8 cellular contexts compared by ENCODE assay signal in the genomic region with DNA sequence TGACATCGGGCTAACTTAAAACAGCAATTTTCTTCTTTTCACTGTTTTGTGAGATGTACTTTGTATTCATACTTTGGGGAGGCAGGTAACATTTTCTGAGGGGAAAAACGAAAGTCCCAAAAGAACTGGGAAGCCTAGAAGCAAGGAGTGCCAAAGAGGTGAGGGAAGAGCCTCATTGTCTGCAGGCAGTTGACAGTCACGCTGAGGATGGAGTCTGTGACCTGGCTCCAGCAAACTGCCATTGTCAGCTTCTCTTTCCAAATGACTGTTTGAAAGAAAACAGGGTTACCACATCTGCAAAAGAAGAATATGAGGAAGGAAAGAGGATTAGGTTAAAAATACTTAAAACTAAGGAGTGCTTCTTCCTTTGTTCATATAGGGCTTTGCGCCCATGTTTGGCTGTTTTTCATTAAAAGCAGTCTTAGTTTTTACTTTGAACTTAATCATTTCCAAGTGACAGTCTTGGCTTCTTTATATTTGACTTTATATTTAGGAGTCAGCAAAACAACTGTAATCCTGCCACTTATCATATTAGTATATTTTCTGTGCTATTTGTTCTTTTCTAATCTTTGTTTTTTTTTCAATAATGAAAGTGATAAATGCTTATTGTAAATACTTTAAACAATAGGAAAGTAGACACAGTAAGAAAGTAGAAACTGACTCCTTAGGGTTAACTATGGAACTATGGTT. TPM values are rescaled to one million over a fixed set of nuclear protein-coding genes. Genes with fewer than 3 reads are reported as not detected.
DNase-seq lines count a peak whose midpoint lies in the region; ATAC-seq and TF ChIP-seq lines count a peak whose summit lies in the region.
"Had no signal": no experiment of that assay in that cellular context is flagged by ENCODE, and none has a peak within 500 bp of the region (broad histone marks: within the 10 kb centered on the region; RNA-seq: fewer than 3 reads in every experiment).

No MANE protein-coding gene starts in this region.

- TF ChIP-seq POLR2A in spleen (IDR thresholded peaks at IDR 0.05) = no peak

- no peaks in the 10 kb centered on the region for H3K27me3 ChIP-seq in spleen (replicated peaks in 1 of 7)

- TF ChIP-seq CTCF in spleen (IDR thresholded peaks at IDR 0.05 in 8 of 11, conservative IDR thresholded peaks at IDR 0.05 in 3 of 11) = no peak

- ATAC-seq in GM21723 (IDR thresholded peaks at IDR 0.05; ENCODE audit: unreplicated experiment) = peak; percentile 21
- peak; percentile 20 for ATAC-seq in esophagus mucosa
- no peak for ATAC-seq in GM21786 (IDR thresholded peaks at IDR 0.05; ENCODE audit: unreplicated experiment)

- H3K4me3 ChIP-seq in spleen = peak overlapping the region in 4 of 8 donors; percentile 12 to 47 (median 16)

- peaks cover 0 to 28% (median 18%) of the 10 kb centered on the region in 6 donors for H3K4me1 ChIP-seq in spleen

- intact Hi-C loops in spleen (cut with DNase I; ENCODE audit: low total_unique reads) = no loop called here

- 20 to 33% (median 27%) methylated on average over 4 of the region's 4 CpGs for WGBS in spleen, 5 donors

- peaks cover 0 to 13% (median 9%) of the 10 kb centered on the region in 8 donors for H3K9me3 ChIP-seq in spleen

- peak; percentile 42 for DNase-seq in RPMI8226
- no peak for DNase-seq in spleen
- DNase-seq in NCI-H2227 treated with DMSO at 0.1 percent for 48 hours (lab: John Stamatoyannopoulos, UW) = no peak
- DNase-seq in hepatic stellate cell (ENCODE audit: low spot score) = no peak
- DNase-seq: activated CD4-positive, CD25-positive, alpha-beta regulatory T cell treated with anti-CD3 and anti-CD28 coated beads, Interleukin-2, amount 50 U/mL, for 72 hours had no signal

- peak overlapping the region in 7 of 8 donors; percentile 35 to 80 (median 67) for H3K27ac ChIP-seq in spleen

- H3K36me3 ChIP-seq in spleen = no peaks in the 10 kb centered on the region

RNA-seq across cellular contexts. Expression of gene CERS6, which starts 35.0 kb away (rescaled TPM):
- total RNA-seq in esophagus mucosa (14.8 TPM), spleen (10 to 100 TPM; 10.3 to 22.3 (median 13.2) TPM)
- 1 to 10 TPM; 2.5 to 4.4 (median 2.8) TPM for polyA plus RNA-seq in spleen
